1 cellular context compared by ENCODE assay signal in the genomic region with DNA sequence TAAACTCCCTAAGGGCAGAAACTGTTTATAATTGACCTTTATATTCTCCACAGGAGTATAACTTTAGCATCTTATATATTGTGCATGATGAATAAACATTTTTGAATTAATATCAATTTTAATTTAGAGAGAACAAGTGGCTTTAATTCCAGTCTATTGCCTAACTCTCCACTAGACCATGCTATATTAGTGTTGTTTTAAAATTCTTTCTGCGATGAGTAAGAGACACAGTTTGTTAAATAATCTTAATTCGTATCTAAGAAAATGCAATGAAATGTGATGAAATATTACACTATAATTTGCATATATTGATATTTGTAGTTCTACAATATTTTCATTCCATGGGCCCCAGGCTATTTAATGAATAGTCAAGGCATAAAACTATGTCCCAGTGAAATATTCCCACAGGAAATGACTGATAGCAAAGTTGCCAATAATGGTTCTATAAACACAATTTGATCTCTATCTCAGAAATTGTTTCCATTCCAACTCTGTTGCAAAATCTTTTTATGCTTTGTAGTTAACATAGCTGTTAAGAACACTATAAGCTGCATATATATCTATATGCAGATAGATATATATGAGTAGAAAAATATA.
TF ChIP-seq lines count a peak whose summit lies in the region.

No MANE protein-coding gene starts in this region.

TF ChIP-seq in endothelial cell of umbilical vein, 7 proteins besides CTCF, POLR2A, EP300 and RAD21:
- TF ChIP-seq EZH2 (IDR thresholded peaks at IDR 0.05; ENCODE audit: borderline replicate concordance, low read depth, low read length, severe bottlenecking) (no peak), GATA2 (IDR thresholded peaks at IDR 0.05; ENCODE audit: insufficient read depth, insufficient read length, low read depth, low read length) (peak; percentile 16), MYC (IDR thresholded peaks at IDR 0.05; ENCODE audit: low read depth, low read length) (no peak)
